Comparison of ENCODE assay signal across 8 cellular contexts in the genomic region with DNA sequence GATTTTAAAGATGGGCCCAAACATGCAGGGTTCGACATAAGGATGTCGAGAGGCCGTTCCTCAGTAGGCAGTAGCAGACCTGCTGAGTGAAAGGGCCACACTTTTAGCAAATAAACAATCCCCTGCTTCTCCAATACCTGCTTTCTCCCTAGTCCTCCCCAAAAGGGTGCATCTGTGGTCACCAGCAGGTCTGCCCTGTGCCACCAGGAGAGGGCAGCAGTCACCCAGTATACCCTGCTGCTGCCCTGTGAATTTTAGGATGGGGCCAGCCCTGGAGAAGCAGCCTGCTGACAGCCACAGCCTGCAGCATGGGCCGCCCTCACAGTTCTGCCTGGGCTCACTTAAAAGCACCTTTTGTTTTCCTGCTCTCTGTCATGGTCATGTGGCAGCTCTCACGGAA. TPM values are rescaled to one million over a fixed set of nuclear protein-coding genes. Genes with fewer than 3 reads are reported as not detected.
DNase-seq lines count a peak whose midpoint lies in the region; FAIRE-seq and TF ChIP-seq lines count a peak whose summit lies in the region.
"Not testable (repeated sequence)": the region's sequence is repeated elsewhere in the genome, so short reads cannot be mapped to it uniquely, and the experiment has no call there.

No MANE protein-coding gene starts in this region.

- dilution Hi-C loops in keratinocyte (cut with MboI; ENCODE audit: extremely low pct_ligation_motif_present, low sequenced_read_pairs): not testable (repeated sequence)

- WGBS in small intestine, 3 donors: 58 to 73% (median 61%) methylated on average over 5 of the region's 5 CpGs

- not testable (repeated sequence) for H3K9me3 ChIP-seq in AG04450 (ENCODE audit: control insufficient read depth, insufficient read depth, low read length); SJSA1 (replicated peaks); keratinocyte (ENCODE audit: control insufficient read depth, low read depth, low read length); small intestine (ENCODE audit: control insufficient read depth, low read depth)

- FAIRE-seq in keratinocyte (lab: Jason Lieb, UNC); small intestine (lab: Jason Lieb, UNC): not testable (repeated sequence)

- not testable (repeated sequence) for H3K79me2 ChIP-seq in keratinocyte (ENCODE audit: control insufficient read depth, insufficient read depth, low read length)

- not testable (repeated sequence) for H3K27me3 ChIP-seq in AG04450 (ENCODE audit: control insufficient read depth, insufficient read depth, low read length); SJSA1 (replicated peaks); dorsolateral prefrontal cortex; keratinocyte (ENCODE audit: control insufficient read depth, extremely low read depth, insufficient read depth, low read length); small intestine (ENCODE audit: control insufficient read depth in 2 of 2, insufficient read depth in 2 of 2, low read length in 2 of 2)

- H2AFZ ChIP-seq in keratinocyte (ENCODE audit: control insufficient read depth, low read length): not testable (repeated sequence)

- not testable (repeated sequence) for H3K9me1 ChIP-seq in keratinocyte (ENCODE audit: control insufficient read depth, extremely low read depth, insufficient read depth, low read length)

- not testable (repeated sequence) for H4K20me1 ChIP-seq in keratinocyte (ENCODE audit: control insufficient read depth, extremely low read depth, insufficient read depth, low read length)

- POLR2A ChIA-PET in AG04450 (lab: Yijun Ruan, JAX): not testable (repeated sequence)

- CTCF ChIA-PET in AG04450 (lab: Charles Lee): not testable (repeated sequence)

- intact Hi-C loops in dorsolateral prefrontal cortex (cut with DNase I): loop anchor here (10.0 kb wide), 2 partner anchors 157 to 163 kb away; a partner anchor contains a TSS

- not testable (repeated sequence) for H3K27me3 Mint-ChIP-seq in activated T-cell treated with anti-CD3 and anti-CD28 coated beads, Interleukin-2, amount 50 U/mL, for 24 hours

- H3K4me2 ChIP-seq in keratinocyte (ENCODE audit: control insufficient read depth, extremely low read depth, insufficient read depth, low read depth, low read length): not testable (repeated sequence)

- H3K4me3 ChIP-seq in AG04450 (ENCODE audit: low read depth, low read length); NB4 (ENCODE audit: low read depth, low read length); SJSA1; dorsolateral prefrontal cortex; keratinocyte (ENCODE audit: control insufficient read depth in 2 of 3, extremely low read depth in 1 of 3, insufficient read depth in 2 of 3, low read depth in 1 of 3, low read length in 3 of 3); small intestine (ENCODE audit: low read depth in 1 of 2, low read length in 2 of 2): not testable (repeated sequence)

- H3K4me1 ChIP-seq in SJSA1 (replicated peaks); keratinocyte (ENCODE audit: control insufficient read depth, extremely low read depth, insufficient read depth, low read length); small intestine (ENCODE audit: control insufficient read depth in 2 of 2, insufficient read depth in 1 of 2, low read depth in 1 of 2, low read length in 1 of 2): not testable (repeated sequence)

- H3K9ac ChIP-seq in keratinocyte (ENCODE audit: control insufficient read depth, extremely low read depth, insufficient read depth, low read length): not testable (repeated sequence)

- TF ChIP-seq CTCF in AG04450 (IDR thresholded peaks at IDR 0.05; ENCODE audit: low read depth, low read length) (peak; percentile 44), GM10266 (IDR thresholded peaks at IDR 0.05; ENCODE audit: control insufficient read depth, insufficient read depth, low read depth, missing control alignments) (peak; percentile 47), NB4 (IDR thresholded peaks at IDR 0.05; ENCODE audit: low read depth, low read length) (peak; percentile 21), dorsolateral prefrontal cortex (IDR thresholded peaks at IDR 0.05 in 54 of 56, conservative IDR thresholded peaks at IDR 0.05 in 2 of 56; ENCODE audit: low read depth in 1 of 56, partially characterized antibody in 56 of 56) (peak in 54 of 56 donors; percentile 25 to 72 (median 55)), keratinocyte (optimal IDR thresholded peaks at IDR 0.05 in 1 of 3, IDR thresholded peaks at IDR 0.05 in 1 of 3, conservative IDR thresholded peaks at IDR 0.05 in 1 of 3; ENCODE audit: extremely low read depth in 1 of 3, insufficient read depth in 2 of 3, low read length in 3 of 3) (peak; percentile 23 to 59 (median 35))

- H3K27ac Mint-ChIP-seq in activated T-cell treated with anti-CD3 and anti-CD28 coated beads, Interleukin-2, amount 50 U/mL, for 24 hours: not testable (repeated sequence)

- not testable (repeated sequence) for TF ChIP-seq POLR2A in NB4 (IDR thresholded peaks at IDR 0.05; ENCODE audit: extremely low read depth, insufficient read length)

- not testable (repeated sequence) for H3K9me3 Mint-ChIP-seq in activated T-cell treated with anti-CD3 and anti-CD28 coated beads, Interleukin-2, amount 50 U/mL, for 24 hours

- not testable (repeated sequence) for H3K36me3 ChIP-seq in SJSA1; keratinocyte (ENCODE audit: control insufficient read depth in 2 of 2, extremely low read depth in 1 of 2, insufficient read depth in 2 of 2, low read length in 2 of 2); small intestine (ENCODE audit: control insufficient read depth in 2 of 2, insufficient read depth in 2 of 2, low read length in 2 of 2)

- H3K4me3 Mint-ChIP-seq in activated T-cell treated with anti-CD3 and anti-CD28 coated beads, Interleukin-2, amount 50 U/mL, for 24 hours: not testable (repeated sequence)

- not testable (repeated sequence) for DNase-seq in AG04450 (ENCODE audit: low read depth, low spot score); GM10266 (ENCODE audit: extremely low spot score); keratinocyte (ENCODE audit: low read depth, low spot score)
- DNase-seq in NB4 (ENCODE audit: low read depth) (peak; percentile 60), SJSA1 (ENCODE audit: low read depth in 1 of 2, low spot score in 2 of 2) (peak; percentile 19 to 51), dorsolateral prefrontal cortex (peak in 6 of 10 donors; percentile 32 to 63 (median 50)), small intestine (peak; percentile 8)
- peak; percentile 59 for DNase-seq in activated T-cell treated with anti-CD3 and anti-CD28 coated beads, Interleukin-2, amount 50 U/mL, for 24 hours

- not testable (repeated sequence) for H3K27ac ChIP-seq in AG04450 (ENCODE audit: low read depth, low read length); SJSA1; dorsolateral prefrontal cortex; keratinocyte (ENCODE audit: control insufficient read depth, insufficient read depth, low read length); small intestine (ENCODE audit: low read depth in 1 of 2, low read length in 1 of 2)

- peaks cover 20% of the 10 kb centered on the region for H3K36me3 Mint-ChIP-seq in activated T-cell treated with anti-CD3 and anti-CD28 coated beads, Interleukin-2, amount 50 U/mL, for 24 hours (ENCODE audit: low read depth)

- H3K4me1 Mint-ChIP-seq in activated T-cell treated with anti-CD3 and anti-CD28 coated beads, Interleukin-2, amount 50 U/mL, for 24 hours (ENCODE audit: low read depth): peaks cover 22% of the 10 kb centered on the region

RNA-seq across cellular contexts. Expression of a gene that starts 47.3 kb away (rescaled TPM):
- polyA plus RNA-seq in AG04450 (2011; rRNA removed) (not detected in 2 replicates), keratinocyte (0.12 to 0.14 TPM in 2 of 3 replicates, not detected in the other), small intestine (under 1 TPM in 1 of 3 donors, not detected in 2; 0.06 TPM)
- not detected in 2 replicates for polyA minus RNA-seq in AG04450 (2011; rRNA and poly(A)+ RNA removed)
- not detected in 2 replicates for total RNA-seq in SJSA1 (2014; rRNA removed; shearing (Covaris generic))
- 1 to 10 TPM in 90 of 120 experiments, under 1 TPM in 25, not detected in 5; 0.26 to 7.3 (median 1.7) TPM for total RNA-seq in dorsolateral prefrontal cortex
- not detected for polyA plus RNA-seq in keratinocyte (2011; ENCODE audit: low read depth)
- 0.21 TPM in 1 of 2 replicates, not detected in the other for polyA plus RNA-seq in keratinocyte (2011; cell fraction: cytosol; rRNA removed)
- polyA plus RNA-seq in keratinocyte (2011; cell fraction: nucleus; rRNA removed): not detected in 2 replicates
- not detected in 2 replicates for polyA plus RNA-seq in keratinocyte (2012; ENCODE audit: low replicate concordance)
- polyA minus RNA-seq in keratinocyte: not detected in 3 replicates
- not detected for polyA minus RNA-seq in keratinocyte (2011; cell fraction: cytosol; rRNA and poly(A)+ RNA removed)
- not detected in 2 replicates for polyA minus RNA-seq in keratinocyte (2011; cell fraction: nucleus; rRNA and poly(A)+ RNA removed)
